16 cellular contexts compared by ENCODE assay signal in the genomic region with DNA sequence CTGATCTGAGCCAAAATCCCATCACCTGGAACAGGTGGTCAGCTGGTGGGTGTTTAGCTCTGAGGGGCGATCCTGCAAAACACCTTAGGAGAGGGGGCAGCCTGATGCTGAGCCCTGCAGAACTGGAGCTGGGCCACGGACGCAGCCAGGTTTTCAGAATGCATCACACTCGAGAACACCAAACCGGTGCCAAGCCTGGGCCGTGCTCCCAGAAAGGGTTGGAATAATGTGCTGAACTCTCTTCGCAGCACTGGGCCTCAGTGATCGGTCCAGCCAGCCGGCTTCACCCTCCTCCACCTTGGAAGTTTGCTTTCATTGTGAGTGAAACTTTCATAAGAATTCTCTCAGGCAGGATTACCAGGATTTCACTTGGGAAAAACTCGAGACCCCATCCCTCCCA. TPM values are rescaled to one million over a fixed set of nuclear protein-coding genes. Genes with fewer than 3 reads are reported as not detected.
DNase-seq lines count a peak whose midpoint lies in the region; ATAC-seq and TF ChIP-seq lines count a peak whose summit lies in the region.
"Had no signal": no experiment of that assay in that cellular context is flagged by ENCODE, and none has a peak within 500 bp of the region (broad histone marks: within the 10 kb centered on the region; RNA-seq: fewer than 3 reads in every experiment).

No MANE protein-coding gene starts in this region.

- no peaks in the 10 kb centered on the region for H3K36me3 Mint-ChIP-seq in GM23338 (ENCODE audit: low read depth)
- H3K36me3 Mint-ChIP-seq in activated T-helper 17 cell treated with anti-CD3 and anti-CD28 coated beads, Interleukin-2, amount 50 U/mL, for 72 hours (ENCODE audit: low read depth), result no peaks in the 10 kb centered on the region
- H3K36me3 Mint-ChIP-seq in stimulated activated memory B cell treated with anti-CD40 and anti-IgM and Interleukin-4, amounts not matched to agents 10 μg/mL and 1 μg/mL and 100 μg/mL, for 72 hours, result no peaks in the 10 kb centered on the region
- H3K36me3 Mint-ChIP-seq: activated naive CD4-positive, alpha-beta T cell treated with anti-CD3 and anti-CD28 coated beads, Interleukin-2, amount 50 U/mL, for 24 hours; mesothelial cell of epicardium had no signal

- intact Hi-C loops in dorsolateral prefrontal cortex (cut with DNase I) (no loop called here), sciatic nerve (cut with DNase I) (no loop called here)

- 0 out of 2 replicates have a peak overlapping the region, but pooled peaks have one; percentile 0 for H2AFZ ChIP-seq in GM23338

- no peaks in the 10 kb centered on the region for H3F3A ChIP-seq in GM23338 (replicated peaks; ENCODE audit: low read depth)

- H3K4me3 Mint-ChIP-seq in GM23338, result no peak overlapping the region
- no peak overlapping the region for H3K4me3 Mint-ChIP-seq in activated T-helper 17 cell treated with anti-CD3 and anti-CD28 coated beads, Interleukin-2, amount 50 U/mL, for 72 hours
- no peak overlapping the region for H3K4me3 Mint-ChIP-seq in stimulated activated memory B cell treated with anti-CD40 and anti-IgM and Interleukin-4, amounts not matched to agents 10 μg/mL and 1 μg/mL and 100 μg/mL, for 72 hours
- H3K4me3 Mint-ChIP-seq: activated CD4-positive, alpha-beta memory T cell treated with anti-CD3 and anti-CD28 coated beads, Interleukin-2, amount 10 ng/mL, durations not matched to agents 7 days and 5 days; activated naive CD4-positive, alpha-beta T cell treated with anti-CD3 and anti-CD28 coated beads, Interleukin-2, amount 50 U/mL, for 24 hours; dendritic cell treated with granulocyte-macrophage colony-stimulating factor and Interleukin-4, amounts not matched to agents 40 ng/mL and 50 ng/mL, for 4 days; mesothelial cell of epicardium had no signal

- no peaks in the 10 kb centered on the region for H4K20me1 ChIP-seq in GM23338 (replicated peaks; ENCODE audit: insufficient read depth)

- H3K9me3 Mint-ChIP-seq in GM23338, result no peaks in the 10 kb centered on the region
- no peaks in the 10 kb centered on the region for H3K9me3 Mint-ChIP-seq in activated T-helper 17 cell treated with anti-CD3 and anti-CD28 coated beads, Interleukin-2, amount 50 U/mL, for 72 hours
- no peaks in the 10 kb centered on the region for H3K9me3 Mint-ChIP-seq in stimulated activated memory B cell treated with anti-CD40 and anti-IgM and Interleukin-4, amounts not matched to agents 10 μg/mL and 1 μg/mL and 100 μg/mL, for 72 hours
- H3K9me3 Mint-ChIP-seq: activated CD4-positive, alpha-beta memory T cell treated with anti-CD3 and anti-CD28 coated beads, Interleukin-2, amount 10 ng/mL, durations not matched to agents 7 days and 5 days; activated naive CD4-positive, alpha-beta T cell treated with anti-CD3 and anti-CD28 coated beads, Interleukin-2, amount 50 U/mL, for 24 hours; dendritic cell treated with granulocyte-macrophage colony-stimulating factor and Interleukin-4, amounts not matched to agents 40 ng/mL and 50 ng/mL, for 4 days; mesothelial cell of epicardium had no signal

- no peak overlapping the region for H3K27ac ChIP-seq in GM23338 (ENCODE audit: low read depth)
- peak overlapping the region in 9 of 59 donors; percentile 9 to 59 (median 45) for H3K27ac ChIP-seq in dorsolateral prefrontal cortex

- H3K4me3 ChIP-seq in GM23338 (no peak overlapping the region), dorsolateral prefrontal cortex (no peak overlapping the region)

- no peak overlapping the region for H3K27ac Mint-ChIP-seq in GM23338
- H3K27ac Mint-ChIP-seq in activated T-helper 17 cell treated with anti-CD3 and anti-CD28 coated beads, Interleukin-2, amount 50 U/mL, for 72 hours, result no peak overlapping the region
- H3K27ac Mint-ChIP-seq in stimulated activated memory B cell treated with anti-CD40 and anti-IgM and Interleukin-4, amounts not matched to agents 10 μg/mL and 1 μg/mL and 100 μg/mL, for 72 hours, result no peak overlapping the region
- H3K27ac Mint-ChIP-seq: activated CD4-positive, alpha-beta memory T cell treated with anti-CD3 and anti-CD28 coated beads, Interleukin-2, amount 10 ng/mL, durations not matched to agents 7 days and 5 days; activated naive CD4-positive, alpha-beta T cell treated with anti-CD3 and anti-CD28 coated beads, Interleukin-2, amount 50 U/mL, for 24 hours; dendritic cell treated with granulocyte-macrophage colony-stimulating factor and Interleukin-4, amounts not matched to agents 40 ng/mL and 50 ng/mL, for 4 days; mesothelial cell of epicardium had no signal

- no peak overlapping the region for H3K4me2 ChIP-seq in GM23338

- peaks cover 6% of the 10 kb centered on the region; the same call in 2 of the 3 replicates for H3K4me1 Mint-ChIP-seq in GM23338
- H3K4me1 Mint-ChIP-seq in activated T-helper 17 cell treated with anti-CD3 and anti-CD28 coated beads, Interleukin-2, amount 50 U/mL, for 72 hours, result no peaks in the 10 kb centered on the region
- no peaks in the 10 kb centered on the region for H3K4me1 Mint-ChIP-seq in stimulated activated memory B cell treated with anti-CD40 and anti-IgM and Interleukin-4, amounts not matched to agents 10 μg/mL and 1 μg/mL and 100 μg/mL, for 72 hours
- H3K4me1 Mint-ChIP-seq: activated CD4-positive, alpha-beta memory T cell treated with anti-CD3 and anti-CD28 coated beads, Interleukin-2, amount 10 ng/mL, durations not matched to agents 7 days and 5 days; activated naive CD4-positive, alpha-beta T cell treated with anti-CD3 and anti-CD28 coated beads, Interleukin-2, amount 50 U/mL, for 24 hours; mesothelial cell of epicardium had no signal

- peaks cover 13% of the 10 kb centered on the region for H3K4me1 ChIP-seq in GM23338 (ENCODE audit: insufficient read depth)

- peak; percentile 34; the same call in 1 of the 3 replicates for ATAC-seq in GM23338
- ATAC-seq in sciatic nerve, result peak; percentile 84
- no peak for ATAC-seq in activated T-helper 17 cell treated with anti-CD3 and anti-CD28 coated beads, Interleukin-2, amount 50 U/mL, for 72 hours (replicated peaks)
- ATAC-seq in stimulated activated memory B cell treated with anti-CD40 and anti-IgM and Interleukin-4, amounts not matched to agents 10 μg/mL and 1 μg/mL and 100 μg/mL, for 72 hours, result no peak
- no peak for ATAC-seq in HG02938 (IDR thresholded peaks at IDR 0.05; ENCODE audit: unreplicated experiment)
- ATAC-seq: PC-3 had no signal

- no peak for DNase-seq in GM23338 (ENCODE audit: low spot score)
- DNase-seq in dorsolateral prefrontal cortex, result peak in 9 of 10 donors; percentile 49 to 80 (median 61)
- DNase-seq in iris pigment epithelial cell (ENCODE audit: low read depth), result peak; percentile 16
- DNase-seq in sciatic nerve (ENCODE audit: low spot score), result peak; percentile 73
- DNase-seq in effector CD8-positive, alpha-beta T cell (lab: John Stamatoyannopoulos, UW), result no peak
- DNase-seq: activated CD4-positive, alpha-beta memory T cell treated with anti-CD3 and anti-CD28 coated beads, Interleukin-2, amount 10 ng/mL, durations not matched to agents 7 days and 5 days; DND-41; Kasumi-1; PC-3; T-helper 2 cell had no signal

- TF ChIP-seq CTCF in GM23338 (conservative IDR thresholded peaks at IDR 0.05; ENCODE audit: low read depth in 2 of 2) (no peak), dorsolateral prefrontal cortex (IDR thresholded peaks at IDR 0.05 in 54 of 56, conservative IDR thresholded peaks at IDR 0.05 in 2 of 56; ENCODE audit: low read depth in 1 of 56, partially characterized antibody in 56 of 56) (no peak)

- no peaks in the 10 kb centered on the region; the same call in 1 of the 2 replicates for H3K9me2 ChIP-seq in GM23338 (ENCODE audit: insufficient read depth)

- H3K27me3 ChIP-seq in GM23338 (ENCODE audit: insufficient read depth) (no peaks in the 10 kb centered on the region), dorsolateral prefrontal cortex (no peaks in the 10 kb centered on the region)

- H3K36me3 ChIP-seq in GM23338 (ENCODE audit: insufficient read depth), result no peaks in the 10 kb centered on the region

- H3K79me2 ChIP-seq in GM23338 (replicated peaks; ENCODE audit: insufficient read depth), result no peaks in the 10 kb centered on the region

- H3K27me3 Mint-ChIP-seq in GM23338 (ENCODE audit: insufficient read depth, low read depth, poor library complexity), result no peaks in the 10 kb centered on the region
- H3K27me3 Mint-ChIP-seq in activated T-helper 17 cell treated with anti-CD3 and anti-CD28 coated beads, Interleukin-2, amount 50 U/mL, for 72 hours, result no peaks in the 10 kb centered on the region
- H3K27me3 Mint-ChIP-seq in stimulated activated memory B cell treated with anti-CD40 and anti-IgM and Interleukin-4, amounts not matched to agents 10 μg/mL and 1 μg/mL and 100 μg/mL, for 72 hours, result no peaks in the 10 kb centered on the region
- H3K27me3 Mint-ChIP-seq: activated naive CD4-positive, alpha-beta T cell treated with anti-CD3 and anti-CD28 coated beads, Interleukin-2, amount 50 U/mL, for 24 hours; dendritic cell treated with granulocyte-macrophage colony-stimulating factor and Interleukin-4, amounts not matched to agents 40 ng/mL and 50 ng/mL, for 4 days had no signal

TF ChIP-seq in GM23338, 12 proteins besides CTCF, POLR2A, EP300 and RAD21:
- TF ChIP-seq CREB1 (CRISPR knock-in tag; IDR thresholded peaks at IDR 0.05; ENCODE audit: low read depth), result no peak
- no peak for TF ChIP-seq ZNF331 (CRISPR knock-in tag; IDR thresholded peaks at IDR 0.05; ENCODE audit: low read depth)
- TF ChIP-seq EZH2phosphoT487 (IDR thresholded peaks at IDR 0.05; ENCODE audit: unreplicated experiment), result no peak
- TF ChIP-seq, protein P1, sequence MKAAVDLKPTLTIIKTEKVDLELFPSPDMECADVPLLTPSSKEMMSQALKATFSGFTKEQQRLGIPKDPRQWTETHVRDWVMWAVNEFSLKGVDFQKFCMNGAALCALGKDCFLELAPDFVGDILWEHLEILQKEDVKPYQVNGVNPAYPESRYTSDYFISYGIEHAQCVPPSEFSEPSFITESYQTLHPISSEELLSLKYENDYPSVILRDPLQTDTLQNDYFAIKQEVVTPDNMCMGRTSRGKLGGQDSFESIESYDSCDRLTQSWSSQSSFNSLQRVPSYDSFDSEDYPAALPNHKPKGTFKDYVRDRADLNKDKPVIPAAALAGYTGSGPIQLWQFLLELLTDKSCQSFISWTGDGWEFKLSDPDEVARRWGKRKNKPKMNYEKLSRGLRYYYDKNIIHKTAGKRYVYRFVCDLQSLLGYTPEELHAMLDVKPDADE (IDR thresholded peaks at IDR 0.05), result no peak
- no peak for TF ChIP-seq NANOG (IDR thresholded peaks at IDR 0.05; ENCODE audit: borderline replicate concordance)
TF ChIP-seq in GM23338: peak in this region for 0.

RNA-seq across cellular contexts. Expression of gene TTC39C, which starts 56.5 kb away (rescaled TPM):
- 108 and 136 TPM in 2 replicates for total RNA-seq in GM23338 (2014; rRNA removed; shearing (Covaris generic))
- polyA plus RNA-seq in GM23338 (2016; fragmentation: Nextera tagmentation; extraction: Ambion mirVana), result 69.2 and 69.4 TPM in 2 replicates
- total RNA-seq in dorsolateral prefrontal cortex (10 to 100 TPM; 15.1 to 55.8 (median 34.2) TPM), sciatic nerve (20.6 TPM)
- 10 to 100 TPM; 59.6 to 76.7 TPM for total RNA-seq in activated T-helper 17 cell treated with anti-CD3 and anti-CD28 coated beads, Interleukin-2, amount 50 U/mL, for 72 hours

Comparison
In these comparisons a context has a peak if more than half of its experiments do, and no peak if none do; other contexts are left out.
1. ATAC-seq: peak in GM23338 (single experiment) and sciatic nerve (single experiment); none in activated T-helper 17 cell treated with anti-CD3 and anti-CD28 coated beads, Interleukin-2, amount 50 U/mL, for 72 hours (single experiment), stimulated activated memory B cell treated with anti-CD40 and anti-IgM and Interleukin-4, amounts not matched to agents 10 μg/mL and 1 μg/mL and 100 μg/mL, for 72 hours (single experiment) and HG02938 (single experiment).
2. DNase-seq: peak in dorsolateral prefrontal cortex (9 of 10), iris pigment epithelial cell (single experiment) and sciatic nerve (single experiment); none in GM23338 (single experiment) and effector CD8-positive, alpha-beta T cell (single experiment).